ENCODE assay signal across 15 cellular contexts in the genomic region with DNA sequence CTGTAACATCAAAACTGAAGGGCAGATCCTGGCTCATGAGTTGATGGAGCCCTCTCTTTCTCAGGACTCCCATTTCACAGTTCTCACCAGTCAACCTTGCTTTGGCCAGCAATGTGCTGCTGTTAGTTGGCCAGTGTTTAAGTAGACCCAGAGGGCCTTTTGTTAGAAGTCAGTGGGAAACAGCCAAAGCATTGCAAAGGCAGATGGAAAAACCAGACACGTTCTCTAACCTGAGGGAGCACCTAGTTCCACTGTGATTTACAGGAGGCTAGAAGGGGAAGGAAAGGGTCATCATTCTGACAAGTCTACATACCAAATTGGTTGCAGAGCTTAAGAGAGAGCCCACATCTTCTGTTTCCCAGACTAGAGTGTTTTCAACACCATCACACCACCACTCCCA.
DNase-seq lines count a peak whose midpoint lies in the region; ATAC-seq, FAIRE-seq and TF ChIP-seq lines count a peak whose summit lies in the region.
"Had no signal": no experiment of that assay in that cellular context is flagged by ENCODE, and none has a peak within 500 bp of the region (broad histone marks: within the 10 kb centered on the region; RNA-seq: fewer than 3 reads in every experiment).

No MANE protein-coding gene starts in this region.

- TF ChIP-seq CTCF in HEK293 (tag by site-specific recombination; IDR thresholded peaks at IDR 0.05) = no peak
- TF ChIP-seq CTCF in H1 (IDR thresholded peaks at IDR 0.05; ENCODE audit: control extremely low read depth in 1 of 3, insufficient read depth in 1 of 3, low read depth in 1 of 3, low read length in 3 of 3) = no peak
- no peak for TF ChIP-seq CTCF in HepG2 (CRISPR knock-in tag; IDR thresholded peaks at IDR 0.05)
- TF ChIP-seq CTCF in colonic mucosa (IDR thresholded peaks at IDR 0.05) = no peak

- WGBS in H1 (ENCODE audit: extremely low coverage in 1 of 2, insufficient coverage in 1 of 2, insufficient read length in 1 of 2, insufficient replicate concordance in 2 of 2, low coverage in 1 of 2, low lambda C conversion rate in 2 of 2, missing lambda C conversion rate in 1 of 2), 2 experiments = 94% methylated on average over 1 of the region's 1 CpG; no CpG with 5 or more reads in 1 of the 2 experiments
- 86% methylated on average over 1 of the region's 1 CpG for WGBS in mesodermal cell (ENCODE audit: insufficient coverage in 2 of 2), 2 experiments
- WGBS in HepG2 (ENCODE audit: low lambda C conversion rate) = 20% methylated on average over 1 of the region's 1 CpG

- H2BK15ac ChIP-seq in H1 (ENCODE audit: low read length) = no peak overlapping the region

- H3K79me2 ChIP-seq in H1 (ENCODE audit: control insufficient read depth in 1 of 2, insufficient read depth in 2 of 2, low read length in 2 of 2) = no peaks in the 10 kb centered on the region
- H3K79me2 ChIP-seq in HepG2 (ENCODE audit: insufficient read depth, low read length) = no peaks in the 10 kb centered on the region

- no peak overlapping the region for H3K9ac ChIP-seq in H1 (replicated peaks in 1 of 4; ENCODE audit: extremely low read depth in 1 of 4, low read depth in 3 of 4, low read length in 3 of 4)
- no peak overlapping the region for H3K9ac ChIP-seq in HepG2 (ENCODE audit: insufficient read depth, low read depth, low read length)
- no peak overlapping the region for H3K9ac ChIP-seq in colonic mucosa (ENCODE audit: low read depth in 2 of 2, low read length in 2 of 2)

- H2AK5ac ChIP-seq in H1 (ENCODE audit: low read depth, low read length) = peak overlapping the region; percentile 2; the same call in 1 of the 2 replicates

- H3K18ac ChIP-seq in H1 (ENCODE audit: extremely low read depth, low read length) = peak overlapping the region; percentile 41; the same call in 1 of the 2 replicates

- no peak overlapping the region for H3K56ac ChIP-seq in H1 (replicated peaks; ENCODE audit: insufficient read length, low read depth, low read length)

- FAIRE-seq in H1 (lab: Jason Lieb, UNC) (no peak), HepG2 (lab: Jason Lieb, UNC) (no peak)
- FAIRE-seq: A549, GM12878, GM18507, H54 had no signal

- H4K20me1 ChIP-seq in H1 (replicated peaks in 1 of 2; ENCODE audit: control insufficient read depth in 1 of 2, insufficient read depth in 2 of 2, low read length in 2 of 2) = no peaks in the 10 kb centered on the region
- H4K20me1 ChIP-seq in HepG2 (ENCODE audit: insufficient read depth, low read length) = no peaks in the 10 kb centered on the region

- H3K79me1 ChIP-seq in H1 (ENCODE audit: low read depth, low read length) = no peaks in the 10 kb centered on the region

- in situ Hi-C loops in HepG2 (cut with HindIII; ENCODE audit: extremely low pct_ligation_motif_present, low pct_unique_long_range_greater_than_20kb) = loop anchor here (5.0 kb wide), 1 partner anchor 528 kb away; no protein-coding TSS in a partner anchor

- H3K27ac ChIP-seq in HEK293 (ENCODE audit: extremely low read depth, low read depth, low read length) (no peak overlapping the region), H1 (ENCODE audit: low read depth, low read length) (no peak overlapping the region), mesodermal cell (ENCODE audit: low read depth, low read length, severe bottlenecking) (peak overlapping the region; percentile 88), HepG2 (ENCODE audit: extremely low read length, insufficient read depth, low read length) (no peak overlapping the region), colonic mucosa (no peak overlapping the region)

- DNase-seq in H1 (ENCODE audit: low read depth in 1 of 2, low spot score in 2 of 2) (no peak), HepG2 (ENCODE audit: low spot score) (no peak), colonic mucosa (no peak)
- DNase-seq in activated naive CD4-positive, alpha-beta T cell (lab: John Stamatoyannopoulos, UW) = no peak
- DNase-seq: BE2C; CD8-positive, alpha-beta T cell; COR-L47; IMR-90 had no signal

- H3K4me2 ChIP-seq in H1 (ENCODE audit: insufficient read depth in 1 of 2, low read depth in 2 of 2, low read length in 2 of 2) (no peak overlapping the region), HepG2 (ENCODE audit: low read depth, low read length) (no peak overlapping the region)
- H3K4me2 ChIP-seq: A549 had no signal

- H3K4ac ChIP-seq in H1 (replicated peaks; ENCODE audit: insufficient read length, low read depth, low read length) = no peak overlapping the region

- H3K4me3 ChIP-seq in HEK293 (ENCODE audit: low read depth, low read length) (no peak overlapping the region), H1 (ENCODE audit: extremely low read depth in 1 of 4, insufficient read depth in 2 of 4, low read depth in 3 of 4, low read length in 4 of 4) (no peak overlapping the region), mesodermal cell (ENCODE audit: extremely low read depth, insufficient read depth, low read length, poor library complexity, severe bottlenecking) (no peak overlapping the region), HepG2 (replicated peaks in 1 of 3; ENCODE audit: insufficient read depth in 1 of 3, low read depth in 2 of 3, low read length in 3 of 3) (no peak overlapping the region), colonic mucosa (no peak overlapping the region)
- H3K4me3 ChIP-seq: A549, GM12878 had no signal

- peak overlapping the region; percentile 3 for H4K91ac ChIP-seq in H1 (replicated peaks; ENCODE audit: insufficient read length, low read length)

- CTCF ChIA-PET in HEK293 (lab: Yijun Ruan, JAX) (interaction anchor here (0.7 to 0.9 kb wide), 2 partner anchors 108 to 526 kb away, joined by 3 to 5 read pairs; no protein-coding TSS in a partner anchor), H1 (lab: Charles Lee; ENCODE audit: partially characterized antibody) (interaction anchor here (0.8 to 3.8 kb wide), 6 partner anchors 9 to 347 kb away, joined by 3 to 16 read pairs (median 7); a partner anchor contains a TSS), HepG2 (lab: Yijun Ruan, JAX; ENCODE audit: low intra/inter-chr PET ratio, low total read pairs) (interaction anchor here (1.2 to 1.3 kb wide), 2 partner anchors 348 to 498 kb away, joined by 3 to 6 read pairs; no protein-coding TSS in a partner anchor)

- no TSS peak for BruUV-seq in HepG2 (replicated peaks; lab: Mats Ljungman, UMichigan)

- no peak overlapping the region for H4K8ac ChIP-seq in H1 (ENCODE audit: extremely low read depth, insufficient read depth, low read length)

- H3K36me3 ChIP-seq in HEK293 (ENCODE audit: control insufficient read depth in 2 of 2, insufficient read depth in 1 of 2, low read length in 2 of 2) = no peaks in the 10 kb centered on the region
- no peaks in the 10 kb centered on the region for H3K36me3 ChIP-seq in H1 (ENCODE audit: control insufficient read depth in 2 of 4, insufficient read depth in 4 of 4, low read length in 3 of 4)
- H3K36me3 ChIP-seq in mesodermal cell (ENCODE audit: control insufficient read depth, insufficient read depth, low read length) = no peaks in the 10 kb centered on the region
- H3K36me3 ChIP-seq in HepG2 (replicated peaks in 1 of 2; ENCODE audit: control insufficient read depth in 1 of 2, insufficient read depth in 2 of 2, low read length in 2 of 2) = no peaks in the 10 kb centered on the region
- H3K36me3 ChIP-seq in colonic mucosa = no peaks in the 10 kb centered on the region
- H3K36me3 ChIP-seq: BE2C had no signal

- 0 out of 2 replicates have a peak overlapping the region, but pooled peaks have one; percentile 1 for H2BK5ac ChIP-seq in H1 (ENCODE audit: low read depth, low read length)

- TF ChIP-seq POLR2A in H1 (IDR thresholded peaks at IDR 0.05; ENCODE audit: control extremely low read depth in 1 of 2, low read depth in 2 of 2, low read length in 2 of 2) (no peak), HepG2 (IDR thresholded peaks at IDR 0.05; ENCODE audit: insufficient read depth in 1 of 2, low read depth in 2 of 2, low read length in 2 of 2) (no peak)

- H3K4me1 ChIP-seq in HEK293 (ENCODE audit: control insufficient read depth, insufficient read depth, low read length) = no peaks in the 10 kb centered on the region
- peaks cover 3 to 12% (median 9%) of the 10 kb centered on the region in 4 experiments for H3K4me1 ChIP-seq in H1 (replicated peaks in 1 of 4; ENCODE audit: control insufficient read depth in 3 of 4, insufficient read depth in 4 of 4, low read length in 3 of 4)
- peaks cover 28% of the 10 kb centered on the region for H3K4me1 ChIP-seq in mesodermal cell (ENCODE audit: control insufficient read depth, insufficient read depth, low read length, poor library complexity, severe bottlenecking)
- H3K4me1 ChIP-seq in HepG2 (ENCODE audit: insufficient read depth, low read length) = peaks cover 7% of the 10 kb centered on the region
- H3K4me1 ChIP-seq in colonic mucosa = no peaks in the 10 kb centered on the region

- H3K9me3 ChIP-seq in HEK293 (ENCODE audit: control insufficient read depth, insufficient read depth, low read depth, low read length) (no peaks in the 10 kb centered on the region), H1 (ENCODE audit: insufficient read depth in 2 of 2, low read depth in 1 of 2, low read length in 1 of 2) (no peaks in the 10 kb centered on the region), mesodermal cell (ENCODE audit: control insufficient read depth, low read length) (no peaks in the 10 kb centered on the region), HepG2 (ENCODE audit: low read length) (no peaks in the 10 kb centered on the region), colonic mucosa (no peaks in the 10 kb centered on the region)
- H3K9me3 ChIP-seq: A549 had no signal

- no peak for TF ChIP-seq RAD21 in H1 (IDR thresholded peaks at IDR 0.05 in 1 of 2, conservative IDR thresholded peaks at IDR 0.05 in 1 of 2; ENCODE audit: low read depth in 2 of 2, low read length in 2 of 2)
- TF ChIP-seq RAD21 in HepG2 (CRISPR knock-in tag; IDR thresholded peaks at IDR 0.05) = no peak

- TF ChIP-seq EP300 in H1 (IDR thresholded peaks at IDR 0.05; ENCODE audit: borderline replicate concordance in 1 of 2, low read depth in 2 of 2, low read length in 2 of 2) = no peak
- TF ChIP-seq EP300 in HepG2 (IDR thresholded peaks at IDR 0.05; ENCODE audit: low read depth in 2 of 2, low read length in 2 of 2) = no peak
- no peak for TF ChIP-seq EP300 in HepG2 (CRISPR knock-in tag; IDR thresholded peaks at IDR 0.05; ENCODE audit: borderline replicate concordance)

- no peak overlapping the region for H2AFZ ChIP-seq in H1 (ENCODE audit: low read length)
- H2AFZ ChIP-seq in HepG2 (ENCODE audit: low read length) = no peak overlapping the region

- H3K27me3 ChIP-seq in H1 (replicated peaks in 1 of 4; ENCODE audit: control insufficient read depth in 3 of 4, extremely low read depth in 1 of 4, insufficient read depth in 3 of 4, low read length in 3 of 4) (peaks cover 0 to 6% (median 0%) of the 10 kb centered on the region in 4 experiments; a peak in 2 of 7 replicates), HepG2 (ENCODE audit: control insufficient read depth in 1 of 2, insufficient read depth in 2 of 2, low read length in 2 of 2) (peaks cover 0 to 10% of the 10 kb centered on the region in 2 experiments; a peak in 3 of 5 replicates), colonic mucosa (no peaks in the 10 kb centered on the region)
- H3K27me3 ChIP-seq: BE2C had no signal

- peak overlapping the region; percentile 51; the same call in 1 of the 2 replicates for H2BK20ac ChIP-seq in H1 (ENCODE audit: low read length)

- peak overlapping the region; percentile 89 for H2BK12ac ChIP-seq in H1 (ENCODE audit: low read depth, low read length)

- H2BK120ac ChIP-seq in H1 (replicated peaks; ENCODE audit: low read depth, low read length) = peak overlapping the region; percentile 26

- H3K14ac ChIP-seq in H1 (ENCODE audit: insufficient read length) = no peak overlapping the region

- intact Hi-C loops in HepG2 (cut with micrococcal nuclease; ENCODE audit: unreplicated experiment) (loop anchor here (2.0 kb wide), 2 partner anchors 125 to 347 kb away; a partner anchor contains a TSS), colonic mucosa (cut with DNase I) (loop anchor here (10.0 kb wide), 2 partner anchors 175 to 205 kb away; no protein-coding TSS in a partner anchor)

- no peak overlapping the region for H3K23ac ChIP-seq in H1 (ENCODE audit: insufficient read length)

- no peak overlapping the region for H4K5ac ChIP-seq in H1 (ENCODE audit: insufficient read length, low read depth, low read length)

- POLR2A ChIA-PET in HEK293 (lab: Yijun Ruan, JAX) (interaction anchor here (0.6 kb wide), 1 partner anchor 346 kb away, joined by 3 read pairs; a partner anchor contains a TSS), H1 (lab: Charles Lee; ENCODE audit: partially characterized antibody) (no interaction called here), HepG2 (lab: Yijun Ruan, JAX) (no interaction called here)

- no peak for ATAC-seq in HepG2
- ATAC-seq: A549; CD8-positive, alpha-beta T cell; GM12878; HCT116 had no signal

- H3K23me2 ChIP-seq in H1 (ENCODE audit: low read depth, low read length) = no peaks in the 10 kb centered on the region; the same call in 1 of the 2 replicates
